In the genomic region with DNA sequence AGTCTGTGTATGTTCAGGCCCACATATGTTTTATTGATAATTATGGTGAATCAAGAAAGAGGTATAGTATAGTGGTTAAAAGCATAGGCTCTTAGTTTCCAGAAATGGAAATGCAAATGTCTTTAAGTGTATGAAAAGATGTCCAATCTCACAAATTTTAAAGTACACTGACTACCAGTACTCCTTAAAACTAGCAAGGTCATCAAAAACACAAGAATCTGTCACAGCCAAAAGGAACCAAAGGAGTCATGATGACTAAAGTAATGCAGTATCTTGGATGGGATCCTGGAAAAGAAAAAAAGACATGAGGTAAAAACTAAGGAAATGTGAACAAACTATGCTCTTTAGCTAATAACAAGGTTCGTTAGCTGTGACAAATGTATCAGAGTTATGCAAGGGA, we compare ENCODE assay signal across 10 cellular contexts. TPM values are rescaled to one million over a fixed set of nuclear protein-coding genes. Genes with fewer than 3 reads are reported as not detected.
A peak's percentile ranks its signal among the peaks of the same experiment; 100 is the strongest.
DNase-seq lines count a peak whose midpoint lies in the region; ATAC-seq, FAIRE-seq and TF ChIP-seq lines count a peak whose summit lies in the region.
"Had no signal": no experiment of that assay in that cellular context is flagged by ENCODE, and none has a peak within 500 bp of the region (broad histone marks: within the 10 kb centered on the region; RNA-seq: fewer than 3 reads in every experiment).

No MANE protein-coding gene starts in this region.

- H3K4me3 ChIP-seq in BLaER1 treated with 17β-estradiol and CSF1 and Interleukin-3, amounts not matched to agents 10 nM and 100 nM, result no peak overlapping the region
- peak overlapping the region; percentile 63 for H3K4me3 ChIP-seq in Jurkat, Clone E6-1 (ENCODE audit: low read length)
- H3K4me3 ChIP-seq in naive thymus-derived CD4-positive, alpha-beta T cell (ENCODE audit: low read length), result peak overlapping the region; percentile 60

- peaks cover 74% of the 10 kb centered on the region for H3K27me3 Mint-ChIP-seq in MCF 10A (ENCODE audit: insufficient read depth, unreplicated experiment)
- no peaks in the 10 kb centered on the region for H3K27me3 Mint-ChIP-seq in naive thymus-derived CD4-positive, alpha-beta T cell

- peaks cover 0 to 15% (median 6%) of the 10 kb centered on the region in 10 experiments; a peak in 8 of 20 replicates for H3K4me1 ChIP-seq in BLaER1 treated with 17β-estradiol and CSF1 and Interleukin-3, amounts not matched to agents 10 nM and 100 nM
- peaks cover 0 to 13% of the 10 kb centered on the region in 2 donors for H3K4me1 ChIP-seq in naive thymus-derived CD4-positive, alpha-beta T cell (ENCODE audit: control insufficient read depth in 2 of 2, insufficient read depth in 2 of 2, low read length in 2 of 2)

- H3K36me3 ChIP-seq in BLaER1 treated with 17β-estradiol and CSF1 and Interleukin-3, amounts not matched to agents 10 nM and 100 nM, result peaks cover 16 to 26% (median 24%) of the 10 kb centered on the region in 11 experiments; a peak in 20 of 22 replicates
- H3K36me3 ChIP-seq in naive thymus-derived CD4-positive, alpha-beta T cell (ENCODE audit: control insufficient read depth in 2 of 3, insufficient read depth in 3 of 3, low read length in 3 of 3), result peaks cover 4 to 17% (median 11%) of the 10 kb centered on the region in 3 experiments

- H3K4me3 Mint-ChIP-seq in MCF 10A (ENCODE audit: unreplicated experiment), result peak overlapping the region; percentile 92
- peak overlapping the region; percentile 90 to 100 (median 99) for H3K4me3 Mint-ChIP-seq in naive thymus-derived CD4-positive, alpha-beta T cell

- peaks cover 25% of the 10 kb centered on the region for H3K36me3 Mint-ChIP-seq in MCF 10A (ENCODE audit: insufficient read depth, unreplicated experiment)
- H3K36me3 Mint-ChIP-seq in naive thymus-derived CD4-positive, alpha-beta T cell, result peaks cover 7 to 20% (median 14%) of the 10 kb centered on the region in 5 donors

- H3K27ac ChIP-seq in BLaER1 treated with 17β-estradiol and CSF1 and Interleukin-3, amounts not matched to agents 10 nM and 100 nM, result no peak overlapping the region
- peak overlapping the region; percentile 80 for H3K27ac ChIP-seq in naive thymus-derived CD4-positive, alpha-beta T cell (ENCODE audit: low read depth, low read length)

- CTCF ChIA-PET in MCF 10A (lab: Yijun Ruan, JAX), result interaction anchor here (1.0 to 1.1 kb wide), 2 partner anchors 9 to 10 kb away, joined by 3 to 6 read pairs; no protein-coding TSS in a partner anchor
- CTCF ChIA-PET in naive thymus-derived CD4-positive, alpha-beta T cell (lab: Charles Lee), result no interaction called here

- H4K20me1 ChIP-seq in BLaER1 treated with 17β-estradiol and CSF1 and Interleukin-3, amounts not matched to agents 10 nM and 100 nM, result no peaks in the 10 kb centered on the region

- no peak for TF ChIP-seq CTCF in MCF 10A (IDR thresholded peaks at IDR 0.05; ENCODE audit: unreplicated experiment)

- FAIRE-seq in RCC 7860 (lab: Jason Lieb, UNC), result no peak
- FAIRE-seq: endometrium had no signal

- peak overlapping the region; percentile 94 for H3K27ac Mint-ChIP-seq in MCF 10A (ENCODE audit: low read depth, unreplicated experiment)
- peak overlapping the region; percentile 89 to 99 (median 97) for H3K27ac Mint-ChIP-seq in naive thymus-derived CD4-positive, alpha-beta T cell

- H3K9me3 Mint-ChIP-seq in MCF 10A (ENCODE audit: unreplicated experiment), result no peaks in the 10 kb centered on the region
- peaks cover 0 to 1% (median 0%) of the 10 kb centered on the region in 11 donors for H3K9me3 Mint-ChIP-seq in naive thymus-derived CD4-positive, alpha-beta T cell

- no peak overlapping the region for H3K9ac ChIP-seq in BLaER1 treated with 17β-estradiol and CSF1 and Interleukin-3, amounts not matched to agents 10 nM and 100 nM

- no peak for DNase-seq in Jurkat, Clone E6-1 (ENCODE audit: low read depth, low spot score)
- DNase-seq in MCF 10A (ENCODE audit: unreplicated experiment), result no peak
- DNase-seq in naive thymus-derived CD4-positive, alpha-beta T cell, result no peak
- no peak for DNase-seq in NCI-H526 treated with DMSO at 0.1 percent for 48 hours (lab: John Stamatoyannopoulos, UW)
- DNase-seq in AG08396 (ENCODE audit: low spot score), result no peak
- DNase-seq in RCC 7860 (ENCODE audit: low spot score), result no peak
- no peak for DNase-seq in T1000 (lab: John Stamatoyannopoulos, UW)

- no peaks in the 10 kb centered on the region for H3K9me3 ChIP-seq in BLaER1 treated with 17β-estradiol and CSF1 and Interleukin-3, amounts not matched to agents 10 nM and 100 nM (replicated peaks in 1 of 11)
- no peaks in the 10 kb centered on the region for H3K9me3 ChIP-seq in naive thymus-derived CD4-positive, alpha-beta T cell (ENCODE audit: control insufficient read depth in 2 of 3, low read length in 3 of 3)
- H3K9me3 ChIP-seq: left lung had no signal

- peaks cover 68 to 100% (median 98%) of the 10 kb centered on the region in 11 experiments for H3K27me3 ChIP-seq in BLaER1 treated with 17β-estradiol and CSF1 and Interleukin-3, amounts not matched to agents 10 nM and 100 nM
- H3K27me3 ChIP-seq in naive thymus-derived CD4-positive, alpha-beta T cell (ENCODE audit: control insufficient read depth in 2 of 2, insufficient read depth in 2 of 2, low read length in 2 of 2), result no peaks in the 10 kb centered on the region

- peak overlapping the region in 9 of 11 experiments; percentile 25 to 70 (median 55); a peak in 9 of 22 replicates for H3K4me2 ChIP-seq in BLaER1 treated with 17β-estradiol and CSF1 and Interleukin-3, amounts not matched to agents 10 nM and 100 nM

- POLR2A ChIA-PET in MCF 10A (lab: Yijun Ruan, JAX), result interaction anchor here (0.6 to 2.3 kb wide), 10 partner anchors 9 to 598 kb away, joined by 3 to 15 read pairs (median 4); partner anchors contain the start of gene NUP62CL
- POLR2A ChIA-PET in naive thymus-derived CD4-positive, alpha-beta T cell (lab: Charles Lee), result interaction anchor here (1.2 kb wide), 1 partner anchor 22 kb away, joined by 3 read pairs; no protein-coding TSS in a partner anchor

- H3K4me1 Mint-ChIP-seq in MCF 10A (ENCODE audit: insufficient read depth, unreplicated experiment), result peaks cover 31% of the 10 kb centered on the region
- H3K4me1 Mint-ChIP-seq in naive thymus-derived CD4-positive, alpha-beta T cell, result peaks cover 14 to 43% (median 29%) of the 10 kb centered on the region in 7 donors

- no TSS peak for BruUV-seq in MCF 10A (replicated peaks; lab: Mats Ljungman, UMichigan)

- ATAC-seq in naive thymus-derived CD4-positive, alpha-beta T cell, result no peak

- intact Hi-C loops in MCF 10A (cut with micrococcal nuclease), result loop anchor here (5.0 to 10.0 kb wide), 2 partner anchors 88 to 656 kb away; partner anchors contain the start of genes DNAAF6, NCBP2L, NUP62CL and TSC22D3
- intact Hi-C loops in naive thymus-derived CD4-positive, alpha-beta T cell (cut with micrococcal nuclease), result loop anchor here (2.0 to 10.0 kb wide), 2 partner anchors 36 to 776 kb away; no protein-coding TSS in a partner anchor

RNA-seq across cellular contexts. Expression of gene RBM41, which starts 0.7 kb away (rescaled TPM):
- polyA plus RNA-seq in Jurkat, Clone E6-1 (2012; ENCODE audit: insufficient read depth, insufficient read length), result 13.4 TPM
- 20.2 and 24.7 TPM in 2 replicates for total RNA-seq in MCF 10A (2022)
- 10 to 100 TPM; 11.5 to 31.3 (median 16.6) TPM for total RNA-seq in naive thymus-derived CD4-positive, alpha-beta T cell
- polyA plus RNA-seq in naive thymus-derived CD4-positive, alpha-beta T cell, result 10 to 100 TPM; 12.0 to 23.5 TPM

Comparison
In these comparisons a context has a peak if more than half of its experiments do, and no peak if none do; other contexts are left out.
1. H3K4me3 ChIP-seq: peak in Jurkat, Clone E6-1 (single experiment) and naive thymus-derived CD4-positive, alpha-beta T cell (single experiment); none in BLaER1 treated with 17β-estradiol and CSF1 and Interleukin-3, amounts not matched to agents 10 nM and 100 nM (0 of 10).